Comparison of ENCODE assay signal across 10 cellular contexts in the genomic region with DNA sequence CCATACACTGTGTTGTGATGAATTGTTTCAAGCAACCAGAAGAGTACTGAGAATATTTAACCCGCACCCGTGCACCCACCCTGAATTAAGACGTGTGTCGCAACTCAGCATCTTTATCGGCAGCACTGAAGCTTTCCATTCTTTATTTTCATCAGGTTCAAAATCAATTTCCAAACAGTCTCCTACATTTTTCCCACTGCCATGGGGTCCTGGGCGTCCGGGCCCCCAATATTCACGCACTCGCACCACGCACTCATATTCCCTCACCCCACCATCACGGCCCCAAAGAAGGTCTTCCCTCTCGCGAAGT. TPM values are rescaled to one million over a fixed set of nuclear protein-coding genes. Genes with fewer than 3 reads are reported as not detected.
DNase-seq lines count a peak whose midpoint lies in the region; ATAC-seq, FAIRE-seq and TF ChIP-seq lines count a peak whose summit lies in the region.
"Had no signal": no experiment of that assay in that cellular context is flagged by ENCODE, and none has a peak within 500 bp of the region (broad histone marks: within the 10 kb centered on the region; RNA-seq: fewer than 3 reads in every experiment).

No MANE protein-coding gene starts in this region.

- DNase-seq in heart left ventricle (no peak), left ventricle myocardium superior (no peak), brain microvascular endothelial cell (no peak), NCI-H1694 (lab: John Stamatoyannopoulos, UW) (no peak), H54 (ENCODE audit: insufficient read length, low spot score) (no peak)
- DNase-seq in stimulated activated naive CD4-positive, alpha-beta T cell treated with Interleukin-2 at 50 U/mL for 16 hours (lab: John Stamatoyannopoulos, UW), result no peak

- H3K27ac ChIP-seq in heart left ventricle (peak overlapping the region in 11 of 12 donors; percentile 84 to 95 (median 85)), brain microvascular endothelial cell (no peak overlapping the region), urinary bladder (ENCODE audit: low read depth) (no peak overlapping the region)

- FAIRE-seq in H54 (lab: Jason Lieb, UNC), result no peak
- FAIRE-seq: G401.6 had no signal

- WGBS in heart left ventricle, 4 donors, result 37 to 42% (median 38%) methylated on average over 13 of the region's 13 CpGs
- WGBS in urinary bladder, result 33% methylated on average over 13 of the region's 13 CpGs

- in situ Hi-C loops in brain microvascular endothelial cell (cut with HindIII; ENCODE audit: low pct_ligation_motif_present, low sequenced_read_pairs), result no loop called here

- H3K36me3 ChIP-seq in heart left ventricle (peaks cover 0 to 10% (median 0%) of the 10 kb centered on the region in 9 donors), brain microvascular endothelial cell (replicated peaks) (no peaks in the 10 kb centered on the region), urinary bladder (ENCODE audit: insufficient read depth) (no peaks in the 10 kb centered on the region)

- intact Hi-C loops in heart left ventricle (cut with DNase I), result loop anchor here (1.0 to 5.0 kb wide), 5 partner anchors 18 to 34 kb away; a partner anchor contains a TSS
- intact Hi-C loops in left ventricle myocardium superior (cut with micrococcal nuclease), result no loop called here

- TF ChIP-seq POLR2A in heart left ventricle (IDR thresholded peaks at IDR 0.05), result no peak
- TF ChIP-seq POLR2A in H54 (IDR thresholded peaks at IDR 0.05; ENCODE audit: low read depth, low read length), result no peak

- H3K9me3 ChIP-seq in heart left ventricle (no peaks in the 10 kb centered on the region), mononuclear cell (ENCODE audit: low read depth, low read length) (no peaks in the 10 kb centered on the region)

- H3K4me1 ChIP-seq in heart left ventricle (peaks cover 0 to 78% (median 15%) of the 10 kb centered on the region in 12 donors), mononuclear cell (ENCODE audit: insufficient read depth, low read length) (peaks cover 88% of the 10 kb centered on the region), urinary bladder (ENCODE audit: insufficient read depth) (no peaks in the 10 kb centered on the region)

- H3K4me3 ChIP-seq in heart left ventricle (peak overlapping the region; percentile 67 to 98 (median 84)), brain microvascular endothelial cell (ENCODE audit: low read depth, low read length) (peak overlapping the region; percentile 80), mononuclear cell (ENCODE audit: low read length) (peak overlapping the region; percentile 85), urinary bladder (ENCODE audit: low read depth, low read length) (peak overlapping the region; percentile 72)

- TF ChIP-seq CTCF in heart left ventricle (IDR thresholded peaks at IDR 0.05) (no peak), brain microvascular endothelial cell (IDR thresholded peaks at IDR 0.05; ENCODE audit: low read depth, low read length, missing control alignments) (no peak)

- ATAC-seq in heart left ventricle (no peak), left ventricle myocardium superior (no peak)

- H3K27me3 ChIP-seq in heart left ventricle, result no peaks in the 10 kb centered on the region
- H3K27me3 ChIP-seq in brain microvascular endothelial cell (replicated peaks), result no peaks in the 10 kb centered on the region
- no peaks in the 10 kb centered on the region for H3K27me3 ChIP-seq in mononuclear cell (ENCODE audit: insufficient read depth, low read length)

RNA-seq across cellular contexts. Expression of a gene that starts 1.8 kb away (rescaled TPM):
- total RNA-seq in heart left ventricle, result 10 to 100 TPM in 1 of 9 donors, 1 to 10 TPM in 2, under 1 TPM in 2, not detected in 4; 0.30 to 15.6 (median 1.0) TPM
- polyA plus RNA-seq in heart left ventricle, result under 1 TPM; 0.50 to 0.72 TPM
- total RNA-seq in left ventricle myocardium superior, result 0.40 TPM
- total RNA-seq in mononuclear cell, result 191 TPM
- 2.1 TPM for total RNA-seq in urinary bladder
- polyA plus RNA-seq in urinary bladder, result 1.4 TPM
- total RNA-seq: HT1080 had no signal

RNA-seq across cellular contexts. Expression of a gene that starts 5.0 kb away (rescaled TPM):
- 1 to 10 TPM in 3 of 9 donors, under 1 TPM in 5, not detected in 1; 0.32 to 7.6 (median 0.51) TPM for total RNA-seq in heart left ventricle
- polyA plus RNA-seq in heart left ventricle, result under 1 TPM; 0.15 to 0.32 TPM
- total RNA-seq in left ventricle myocardium superior, result 0.35 TPM
- total RNA-seq in mononuclear cell, result 230 TPM
- total RNA-seq in urinary bladder, result not detected
- polyA plus RNA-seq in urinary bladder, result 0.29 TPM
- total RNA-seq: HT1080 had no signal

RNA-seq across cellular contexts. Expression of a gene that starts 5.7 kb away (rescaled TPM):
- total RNA-seq in heart left ventricle, result 10 to 100 TPM in 2 of 9 donors, 1 to 10 TPM in 6, not detected in 1; 1.6 to 58.0 (median 3.7) TPM
- polyA plus RNA-seq in heart left ventricle, result 1 to 10 TPM; 2.3 to 5.2 TPM
- total RNA-seq in left ventricle myocardium superior, result 6.9 TPM
- total RNA-seq in mononuclear cell, result 200 TPM
- total RNA-seq in urinary bladder, result 4.2 TPM
- polyA plus RNA-seq in urinary bladder, result 10.6 TPM
- total RNA-seq: HT1080 had no signal

RNA-seq across cellular contexts. Expression of a gene that starts 8.3 kb away (rescaled TPM):
- total RNA-seq in heart left ventricle (under 1 TPM in 2 of 9 donors, not detected in 7; 0.18 to 0.64 TPM), left ventricle myocardium superior (not detected), mononuclear cell (2.5 TPM), urinary bladder (not detected)
- polyA plus RNA-seq in heart left ventricle (under 1 TPM in 1 of 2 donors, not detected in 1; 0.07 TPM), urinary bladder (0.06 TPM)
- total RNA-seq: HT1080 had no signal

RNA-seq across cellular contexts. Expression of a gene that starts 12.4 kb away (rescaled TPM):
- total RNA-seq in heart left ventricle (1 to 10 TPM in 1 of 9 donors, under 1 TPM in 1, not detected in 7; 1.00 to 2.5 TPM), left ventricle myocardium superior (not detected), mononuclear cell (9.2 TPM), urinary bladder (not detected)
- polyA plus RNA-seq in heart left ventricle (not detected), urinary bladder (0.20 TPM)
- total RNA-seq: HT1080 had no signal

Comparison
In these comparisons a context has a peak if more than half of its experiments do, and no peak if none do; other contexts are left out.
1. H3K27ac ChIP-seq: peak in heart left ventricle (11 of 12); none in brain microvascular endothelial cell (single experiment) and urinary bladder (single experiment).
2. RNA of a gene that starts 1.8 kb away (total RNA-seq): 191 TPM in mononuclear cell (single experiment); 2.1 TPM in urinary bladder (single experiment), 0.40 TPM in left ventricle myocardium superior (single experiment) and 0.30 to 15.6 TPM in heart left ventricle; every median in the first group is over 10 times any median in the second.
3. RNA of a gene that starts 5.0 kb away (total RNA-seq): 230 TPM in mononuclear cell (single experiment); 0.32 to 7.6 TPM in heart left ventricle, 0.35 TPM in left ventricle myocardium superior (single experiment) and not detected in urinary bladder (single experiment); every median in the first group is over 10 times any median in the second.
4. Peak in every context shown above with its lines, with median percentiles within 50 percentile points of each other: H3K4me3 ChIP-seq.